Comparison of ENCODE assay signal across 18 cellular contexts in genomic region chr2:85063981-85064599, GRCh38.
"Had no signal": no experiment of that assay in that cellular context is flagged by ENCODE, and none has a peak within 500 bp of the region (broad histone marks: within the 10 kb centered on the region; RNA-seq: fewer than 3 reads in every experiment).

No MANE protein-coding gene starts in this region.

- H3K27ac Mint-ChIP-seq: stimulated activated memory B cell treated with anti-CD40 and anti-IgM and Interleukin-4, amounts not matched to agents 10 μg/mL and 1 μg/mL and 100 μg/mL, for 72 hours; stimulated activated naive CD8-positive, alpha-beta T cell treated with anti-CD3 and anti-CD28 coated beads, Interleukin-15, Interleukin-2, amounts not matched to agents 100 ng/mL and 50 ng/mL, for 24 hours had no signal

- DNase-seq: cortex of kidney; dorsolateral prefrontal cortex; effector CD8-positive, alpha-beta T cell; foreskin melanocyte; heart left ventricle; hippocampal formation; mesendoderm; naive thymus-derived CD4-positive, alpha-beta T cell; spleen; stimulated activated CD4-positive, alpha-beta T cell treated with anti-CD3 and anti-CD28 coated beads, Interleukin-15, amount 100 ng/mL, for 24 hours; stimulated activated CD4-positive, alpha-beta T cell treated with anti-CD3 and anti-CD28 coated beads, Interleukin-1b, Interleukin-23, amount 100 ng/mL, for 48 hours; stimulated activated CD4-positive, alpha-beta T cell treated with anti-CD3 and anti-CD28 coated beads, Interleukin-4, amount 100 ng/mL, for 24 hours; tibial artery; upper lobe of right lung had no signal

- H3K36me3 ChIP-seq: heart left ventricle, neutrophil, spleen, tibial artery, upper lobe of right lung, vagina had no signal

- H3K36me3 Mint-ChIP-seq: naive thymus-derived CD4-positive, alpha-beta T cell; stimulated activated memory B cell treated with anti-CD40 and anti-IgM and Interleukin-4, amounts not matched to agents 10 μg/mL and 1 μg/mL and 100 μg/mL, for 72 hours had no signal

- H3K4me3 ChIP-seq: dorsolateral prefrontal cortex, heart left ventricle, spleen, tibial artery, upper lobe of right lung, vagina had no signal

- H3K9me3 ChIP-seq: heart left ventricle, neutrophil, spleen, tibial artery, upper lobe of right lung, vagina had no signal

- H3K27ac ChIP-seq: dorsolateral prefrontal cortex, heart left ventricle, neutrophil, spleen, tibial artery, upper lobe of right lung, vagina had no signal

- H3K9me3 Mint-ChIP-seq: naive thymus-derived CD4-positive, alpha-beta T cell; stimulated activated naive CD8-positive, alpha-beta T cell treated with anti-CD3 and anti-CD28 coated beads, Interleukin-15, Interleukin-2, amounts not matched to agents 100 ng/mL and 50 ng/mL, for 24 hours had no signal

- H3K27me3 ChIP-seq: dorsolateral prefrontal cortex, vagina had no signal

- H3K4me3 Mint-ChIP-seq: naive thymus-derived CD4-positive, alpha-beta T cell; stimulated activated memory B cell treated with anti-CD40 and anti-IgM and Interleukin-4, amounts not matched to agents 10 μg/mL and 1 μg/mL and 100 μg/mL, for 72 hours; stimulated activated naive CD8-positive, alpha-beta T cell treated with anti-CD3 and anti-CD28 coated beads, Interleukin-15, Interleukin-2, amounts not matched to agents 100 ng/mL and 50 ng/mL, for 24 hours had no signal

- H3K4me1 Mint-ChIP-seq: stimulated activated memory B cell treated with anti-CD40 and anti-IgM and Interleukin-4, amounts not matched to agents 10 μg/mL and 1 μg/mL and 100 μg/mL, for 72 hours had no signal
